ENCODE assay signal across 10 cellular contexts in genomic region chr19:44741258-44741731, GRCh38. TPM values are rescaled to one million over a fixed set of nuclear protein-coding genes. Genes with fewer than 3 reads are reported as not detected.
DNase-seq lines count a peak whose midpoint lies in the region; ATAC-seq and TF ChIP-seq lines count a peak whose summit lies in the region.
"Had no signal": no experiment of that assay in that cellular context is flagged by ENCODE, and none has a peak within 500 bp of the region (broad histone marks: within the 10 kb centered on the region; RNA-seq: fewer than 3 reads in every experiment).

No MANE protein-coding gene starts in this region.

- H4K20me1 ChIP-seq in PC-3 (ENCODE audit: low read length): no peaks in the 10 kb centered on the region

- H3K4me1 Mint-ChIP-seq in CD4-positive, alpha-beta T cell (ENCODE audit: low read depth): peaks cover 5% of the 10 kb centered on the region

- CTCF ChIA-PET in CD4-positive, alpha-beta T cell (lab: Charles Lee): interaction anchor here (1.7 to 3.0 kb wide), 3 partner anchors 12 to 52 kb away, joined by 3 to 14 read pairs (median 4); no protein-coding TSS in a partner anchor
- CTCF ChIA-PET in PC-3 (lab: Charles Lee): interaction anchor here (0.6 to 1.9 kb wide), 5 partner anchors 16 to 104 kb away, joined by 3 to 10 read pairs (median 6); no protein-coding TSS in a partner anchor

- no peaks in the 10 kb centered on the region for H3K27me3 ChIP-seq in CD4-positive, alpha-beta T cell (ENCODE audit: control insufficient read depth, insufficient read depth, low read length)
- H3K27me3 ChIP-seq in PC-3 (ENCODE audit: low read length) (no peaks in the 10 kb centered on the region), esophagus squamous epithelium (no peaks in the 10 kb centered on the region), psoas muscle (ENCODE audit: insufficient read depth in 3 of 3, low read length in 2 of 3) (no peaks in the 10 kb centered on the region)

- H3K4me2 ChIP-seq in PC-3 (ENCODE audit: low read length): peak overlapping the region; percentile 54

- H3K79me2 ChIP-seq in PC-3 (ENCODE audit: low read length): no peaks in the 10 kb centered on the region

- no peak for TF ChIP-seq CTCF in CD4-positive, alpha-beta T cell (IDR thresholded peaks at IDR 0.05)
- no peak for TF ChIP-seq CTCF in PC-3 (conservative IDR thresholded peaks at IDR 0.05; ENCODE audit: low read depth, low read length)
- no peak for TF ChIP-seq CTCF in esophagus squamous epithelium (IDR thresholded peaks at IDR 0.05)
- TF ChIP-seq CTCF in psoas muscle (IDR thresholded peaks at IDR 0.05): no peak

- H3K27ac ChIP-seq in CD4-positive, alpha-beta T cell (ENCODE audit: low read depth, low read length): no peak overlapping the region
- H3K27ac ChIP-seq in PC-3 (ENCODE audit: low read length) (peak overlapping the region; percentile 99), esophagus squamous epithelium (peak overlapping the region; percentile 87 to 100 (median 97)), psoas muscle (peak overlapping the region; percentile 81)

- 8 to 32% methylated on average over 4 to 6 of the region's 6 CpGs for WGBS in esophagus squamous epithelium, 2 donors
- WGBS in psoas muscle, 3 donors: 43 to 69% (median 52%) methylated on average over 6 of the region's 6 CpGs

- no peak for TF ChIP-seq POLR2A in esophagus squamous epithelium (IDR thresholded peaks at IDR 0.05)

- intact Hi-C loops in CD4-positive, alpha-beta T cell (cut with DNase I, micrococcal nuclease): no loop called here
- intact Hi-C loops in PC-3 (cut with micrococcal nuclease) (no loop called here), esophagus squamous epithelium (cut with DNase I) (no loop called here), psoas muscle (cut with DNase I) (loop anchor here in 1 of 2 donors (10.0 kb wide), 1 partner anchor 1044 kb away; the partner anchor contains the start of gene DMPK)

- POLR2A ChIA-PET in CD4-positive, alpha-beta T cell (lab: Charles Lee): no interaction called here
- POLR2A ChIA-PET in PC-3 (lab: Charles Lee; ENCODE audit: unreplicated experiment): interaction anchor here (0.5 to 0.8 kb wide), 2 partner anchors 17 to 18 kb away, joined by 3 to 10 read pairs; no protein-coding TSS in a partner anchor

- H3K4me3 Mint-ChIP-seq in CD4-positive, alpha-beta T cell: no peak overlapping the region

- no peaks in the 10 kb centered on the region for H3K36me3 ChIP-seq in PC-3 (ENCODE audit: low read depth, low read length)
- no peaks in the 10 kb centered on the region for H3K36me3 ChIP-seq in esophagus squamous epithelium
- no peaks in the 10 kb centered on the region for H3K36me3 ChIP-seq in psoas muscle (ENCODE audit: insufficient read depth in 1 of 2, low read depth in 1 of 2)

- peaks cover 40% of the 10 kb centered on the region for H3K4me1 ChIP-seq in PC-3 (ENCODE audit: insufficient read depth, low read length)
- H3K4me1 ChIP-seq in esophagus squamous epithelium: peaks cover 58 to 100% (median 64%) of the 10 kb centered on the region in 3 donors
- H3K4me1 ChIP-seq in psoas muscle: peaks cover 42% of the 10 kb centered on the region

- H3F3A ChIP-seq in PC-3 (ENCODE audit: low read length, unreplicated experiment): no peaks in the 10 kb centered on the region

- H2AFZ ChIP-seq in PC-3 (ENCODE audit: low read length): no peak overlapping the region

- H3K36me3 Mint-ChIP-seq in CD4-positive, alpha-beta T cell (ENCODE audit: low read depth): no peaks in the 10 kb centered on the region

- H3K9me3 ChIP-seq in CD4-positive, alpha-beta T cell (ENCODE audit: control insufficient read depth, low read length): no peaks in the 10 kb centered on the region
- H3K9me3 ChIP-seq in PC-3 (ENCODE audit: low read length) (no peaks in the 10 kb centered on the region), esophagus squamous epithelium (no peaks in the 10 kb centered on the region), psoas muscle (no peaks in the 10 kb centered on the region)

- H3K9me3 Mint-ChIP-seq in CD4-positive, alpha-beta T cell: no peaks in the 10 kb centered on the region

- H3K27ac Mint-ChIP-seq in CD4-positive, alpha-beta T cell: no peak overlapping the region

- no peak overlapping the region for H3K4me3 ChIP-seq in PC-3 (ENCODE audit: low read length)
- H3K4me3 ChIP-seq in esophagus squamous epithelium: peak overlapping the region in 1 of 4 donors; percentile 30
- no peak overlapping the region for H3K4me3 ChIP-seq in psoas muscle

- peak overlapping the region; percentile 67 for H3K9ac ChIP-seq in PC-3 (ENCODE audit: low read length)

- H3K27me3 Mint-ChIP-seq in CD4-positive, alpha-beta T cell: no peaks in the 10 kb centered on the region

- no peak for DNase-seq in CD4-positive, alpha-beta T cell
- DNase-seq in PC-3 (peak; percentile 80), esophagus squamous epithelium (lab: John Stamatoyannopoulos, UW) (no peak), psoas muscle (no peak), NCI-H2081 (lab: John Stamatoyannopoulos, UW) (no peak), midbrain (lab: John Stamatoyannopoulos, UW) (no peak)
- DNase-seq in central memory CD4-positive, alpha-beta T cell: no peak
- DNase-seq: effector memory CD4-positive, alpha-beta T cell; NCI-H774 had no signal

- no TSS peak for BruUV-seq in PC-3 (replicated peaks; lab: Mats Ljungman, UMichigan)

- ATAC-seq in CD4-positive, alpha-beta T cell (ENCODE audit: poor library complexity): peak; percentile 30
- peak; percentile 62 for ATAC-seq in PC-3
- ATAC-seq in psoas muscle: peak in 2 of 4 donors; percentile 3 to 6
- no peak for ATAC-seq in GM19467 (IDR thresholded peaks at IDR 0.05; ENCODE audit: unreplicated experiment)

- no peaks in the 10 kb centered on the region for H3K9me2 ChIP-seq in PC-3 (replicated peaks; ENCODE audit: low read length)

RNA-seq across cellular contexts. Expression of gene BCL3, which starts 7.2 kb away (rescaled TPM):
- total RNA-seq in CD4-positive, alpha-beta T cell: 10 to 100 TPM; 90.9 to 97.1 TPM
- total RNA-seq in PC-3 (2014; rRNA removed) (22.9 and 25.5 TPM in 2 replicates), esophagus squamous epithelium (10 to 100 TPM; 26.6 to 88.9 (median 51.4) TPM), psoas muscle (10 to 100 TPM; 13.3 to 36.4 (median 25.3) TPM)
- polyA plus RNA-seq in psoas muscle: 10 to 100 TPM in 1 of 3 donors, 1 to 10 TPM in 2; 5.7 to 13.2 (median 7.8) TPM

RNA-seq across cellular contexts. Expression of gene CBLC, which starts 36.4 kb away (rescaled TPM):
- not detected for total RNA-seq in CD4-positive, alpha-beta T cell
- 25.4 and 26.4 TPM in 2 replicates for total RNA-seq in PC-3 (2014; rRNA removed)
- total RNA-seq in esophagus squamous epithelium: 10 to 100 TPM; 26.9 to 75.7 (median 49.1) TPM
- total RNA-seq in psoas muscle: under 1 TPM in 1 of 4 donors, not detected in 3; 0.34 TPM
- under 1 TPM in 1 of 3 donors, not detected in 2; 0.08 TPM for polyA plus RNA-seq in psoas muscle

RNA-seq across cellular contexts. Expression of gene CEACAM16, which starts 42.3 kb away (rescaled TPM):
- not detected for total RNA-seq in CD4-positive, alpha-beta T cell
- total RNA-seq in PC-3 (2014; rRNA removed) (not detected in 2 replicates), esophagus squamous epithelium (not detected), psoas muscle (not detected)
- polyA plus RNA-seq in psoas muscle: under 1 TPM in 2 of 3 donors, not detected in 1; 0.03 to 0.08 TPM

Comparison
In these comparisons a context has a peak if more than half of its experiments do, and no peak if none do; other contexts are left out.
1. RNA of gene CBLC, which starts 36.4 kb away (total RNA-seq): 26.9 to 75.7 TPM in esophagus squamous epithelium and 25.4 to 26.4 TPM in PC-3; not detected in CD4-positive, alpha-beta T cell and 0.34 TPM in psoas muscle; every median in the first group is over 10 times any median in the second.